In genomic region chr14:59964251-59965007, GRCh38 we compare ENCODE assay signal across 8 cellular contexts. TPM values are rescaled to one million over a fixed set of nuclear protein-coding genes. Genes with fewer than 3 reads are reported as not detected.
A peak's percentile ranks its signal among the peaks of the same experiment; 100 is the strongest.
DNase-seq lines count a peak whose midpoint lies in the region; ATAC-seq and TF ChIP-seq lines count a peak whose summit lies in the region.

No MANE protein-coding gene starts in this region.

- no peak for TF ChIP-seq EP300 in sigmoid colon (IDR thresholded peaks at IDR 0.05)

- peak overlapping the region; percentile 36 for H2BK15ac ChIP-seq in mesendoderm (replicated peaks; ENCODE audit: low read depth)

- peak overlapping the region; percentile 45 for H3K56ac ChIP-seq in mesendoderm (ENCODE audit: low read length)

- no peaks in the 10 kb centered on the region for H3K9me2 ChIP-seq in PC-3 (replicated peaks; ENCODE audit: low read length)

- POLR2A ChIA-PET in PC-3 (lab: Charles Lee; ENCODE audit: unreplicated experiment), result interaction anchor here (0.6 kb wide), 1 partner anchor 44 kb away, joined by 3 read pairs; no protein-coding TSS in a partner anchor

- no peak overlapping the region for H3K27ac ChIP-seq in PC-3 (ENCODE audit: low read length)
- no peak overlapping the region for H3K27ac ChIP-seq in mesendoderm (ENCODE audit: low read depth, low read length)
- H3K27ac ChIP-seq in sigmoid colon, result no peak overlapping the region

- no peaks in the 10 kb centered on the region for H3K79me1 ChIP-seq in mesendoderm (ENCODE audit: low read length)

- CTCF ChIA-PET in PC-3 (lab: Charles Lee), result interaction anchor here (0.6 to 3.6 kb wide), 13 partner anchors 38 to 224 kb away, joined by 3 to 39 read pairs (median 4); partner anchors contain the start of genes DHRS7 and PCNX4

- no TSS peak for BruUV-seq in PC-3 (replicated peaks; lab: Mats Ljungman, UMichigan)

- no peaks in the 10 kb centered on the region for H4K20me1 ChIP-seq in PC-3 (ENCODE audit: low read length)

- no peak overlapping the region for H3K23ac ChIP-seq in mesendoderm (ENCODE audit: low read length)

- H3K4me2 ChIP-seq in PC-3 (ENCODE audit: low read length) (peak overlapping the region; percentile 5), mesendoderm (ENCODE audit: low read length) (peak overlapping the region; percentile 10)

- H3K9ac ChIP-seq in PC-3 (ENCODE audit: low read length) (no peak overlapping the region), mesendoderm (ENCODE audit: low read length) (no peak overlapping the region)

- peak; percentile 70 for DNase-seq in PC-3
- peak; percentile 83 for DNase-seq in mesendoderm
- DNase-seq in sigmoid colon, result no peak
- DNase-seq in DMS114 treated with DMSO at 0.1 percent for 48 hours (lab: John Stamatoyannopoulos, UW; ENCODE audit: unreplicated experiment), result no peak
- DNase-seq in T1000 (lab: John Stamatoyannopoulos, UW), result no peak
- no peak for DNase-seq in NCI-H2196 treated with DMSO at 0.1 percent for 48 hours (lab: John Stamatoyannopoulos, UW; ENCODE audit: unreplicated experiment)

- WGBS in mesendoderm (ENCODE audit: extremely low coverage, insufficient coverage, low lambda C conversion rate), result no CpG with 5 or more reads among the region's 5 CpGs
- 60 to 62% methylated on average over 5 of the region's 5 CpGs for whole genome bisulfite sequencing in sigmoid colon, 2 donors

- H2AFZ ChIP-seq in PC-3 (ENCODE audit: low read length), result peak overlapping the region; percentile 13; the same call in 1 of the 2 replicates

- no peak overlapping the region for H4K8ac ChIP-seq in mesendoderm (ENCODE audit: low read depth, low read length)

- H3K4me3 ChIP-seq in PC-3 (ENCODE audit: low read length), result no peak overlapping the region
- H3K4me3 ChIP-seq in mesendoderm (ENCODE audit: low read length), result no peak overlapping the region
- no peak overlapping the region for H3K4me3 ChIP-seq in sigmoid colon

- H3K4ac ChIP-seq in mesendoderm (ENCODE audit: low read depth, low read length), result no peak overlapping the region

- peak overlapping the region; percentile 18 for H3K18ac ChIP-seq in mesendoderm (ENCODE audit: low read length)

- intact Hi-C loops in PC-3 (cut with micrococcal nuclease) (loop anchor here (1.0 to 10.0 kb wide), 6 partner anchors 96 to 600 kb away; partner anchors contain the start of gene DHRS7), sigmoid colon (cut with DNase I) (loop anchor here (1.0 to 5.0 kb wide), 2 partner anchors 203 to 220 kb away; partner anchors contain the start of gene DHRS7)

- H3K79me2 ChIP-seq in PC-3 (ENCODE audit: low read length) (no peaks in the 10 kb centered on the region), mesendoderm (ENCODE audit: control insufficient read depth, insufficient read depth, low read length) (no peaks in the 10 kb centered on the region)

- TF ChIP-seq CTCF in PC-3 (conservative IDR thresholded peaks at IDR 0.05; ENCODE audit: low read depth, low read length) (no peak), sigmoid colon (IDR thresholded peaks at IDR 0.05) (no peak)

- H4K5ac ChIP-seq in mesendoderm (ENCODE audit: low read length), result no peak overlapping the region

- TF ChIP-seq POLR2A in sigmoid colon (IDR thresholded peaks at IDR 0.05), result no peak

- H2BK5ac ChIP-seq in mesendoderm (ENCODE audit: low read length), result no peak overlapping the region

- H3K9me3 ChIP-seq in PC-3 (ENCODE audit: low read length), result no peaks in the 10 kb centered on the region
- no peaks in the 10 kb centered on the region for H3K9me3 ChIP-seq in sigmoid colon

- no peaks in the 10 kb centered on the region for H3F3A ChIP-seq in PC-3 (ENCODE audit: low read length, unreplicated experiment)

- no peak overlapping the region for H2AK5ac ChIP-seq in mesendoderm (ENCODE audit: low read length)

- H3K4me1 ChIP-seq in PC-3 (ENCODE audit: insufficient read depth, low read length), result peaks cover 18% of the 10 kb centered on the region
- peaks cover 9% of the 10 kb centered on the region for H3K4me1 ChIP-seq in mesendoderm (ENCODE audit: control insufficient read depth, low read depth, low read length)
- H3K4me1 ChIP-seq in sigmoid colon, result no peaks in the 10 kb centered on the region

- no peak overlapping the region for H2BK120ac ChIP-seq in mesendoderm (ENCODE audit: low read depth, low read length)

- ATAC-seq in GM18508 (IDR thresholded peaks at IDR 0.05; ENCODE audit: insufficient read depth, unreplicated experiment) (peak; percentile 5), GM21737 (IDR thresholded peaks at IDR 0.05; ENCODE audit: unreplicated experiment) (peak; percentile 23), PC-3 (peak; percentile 66)

- H3K27me3 ChIP-seq in PC-3 (ENCODE audit: low read length) (peaks cover 23% of the 10 kb centered on the region), mesendoderm (ENCODE audit: insufficient read depth, low read length, poor library complexity) (no peaks in the 10 kb centered on the region), sigmoid colon (no peaks in the 10 kb centered on the region)

- no peaks in the 10 kb centered on the region for H3K36me3 ChIP-seq in PC-3 (ENCODE audit: low read depth, low read length)
- no peaks in the 10 kb centered on the region for H3K36me3 ChIP-seq in mesendoderm (ENCODE audit: control insufficient read depth, insufficient read depth, low read length)
- no peaks in the 10 kb centered on the region for H3K36me3 ChIP-seq in sigmoid colon

RNA-seq across cellular contexts. Expression of gene LRRC9, which starts 44.5 kb away (rescaled TPM):
- not detected in 2 replicates for total RNA-seq in PC-3 (2014; rRNA removed)
- 0.48 TPM for polyA plus RNA-seq in mesendoderm (2013, experiment 1 of 2)
- polyA plus RNA-seq in mesendoderm (2013, experiment 2 of 2), result 0.64 TPM
- not detected for total RNA-seq in sigmoid colon
- not detected for polyA plus RNA-seq in sigmoid colon

Comparison
In these comparisons a context has a peak if more than half of its experiments do, and no peak if none do; other contexts are left out.
1. ATAC-seq: peak in every context shown above with its lines; median percentile 66 in PC-3; 23 in GM21737; 5 in GM18508.
2. DNase-seq: peak in PC-3 (single experiment) and mesendoderm (single experiment); none in sigmoid colon (single experiment), DMS114 treated with DMSO at 0.1 percent for 48 hours (single experiment), T1000 (single experiment) and NCI-H2196 treated with DMSO at 0.1 percent for 48 hours (single experiment).